ENCODE assay signal across 8 cellular contexts in the genomic region with DNA sequence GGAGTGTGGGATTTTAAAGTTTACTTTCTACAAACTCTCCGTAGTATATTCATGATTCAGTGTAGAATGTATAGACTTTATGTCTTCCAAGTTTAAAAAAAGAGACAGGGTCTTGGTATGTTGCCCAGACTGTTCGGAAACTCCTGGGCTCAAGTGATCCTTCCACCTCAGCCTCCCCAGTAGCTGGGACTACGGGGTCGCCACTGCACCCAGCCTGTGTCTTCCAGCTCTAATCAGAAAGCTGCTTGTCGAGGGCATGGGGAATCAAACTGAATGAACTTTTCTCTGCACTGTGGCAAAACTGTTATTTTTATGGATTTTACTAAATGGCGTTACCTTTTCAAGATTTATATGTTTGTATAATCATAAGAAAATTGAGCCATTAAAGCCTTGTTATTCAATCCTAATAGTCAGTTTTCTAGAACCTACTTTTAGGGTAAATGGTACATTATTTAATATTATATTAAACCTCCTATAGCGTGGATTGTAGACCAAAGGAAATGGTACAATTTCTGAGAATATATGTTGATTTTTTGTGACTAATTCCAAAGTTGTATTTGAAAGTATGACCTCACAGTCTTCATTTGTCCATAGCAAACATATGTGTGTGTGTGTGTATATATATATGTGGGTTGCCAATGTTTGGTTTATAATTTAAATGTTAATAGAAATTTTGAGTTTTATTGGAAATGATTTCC. TPM values are rescaled to one million over a fixed set of nuclear protein-coding genes. Genes with fewer than 3 reads are reported as not detected.
DNase-seq lines count a peak whose midpoint lies in the region; TF ChIP-seq lines count a peak whose summit lies in the region.

No MANE protein-coding gene starts in this region.

- H3K27me3 ChIP-seq in DOHH2 (ENCODE audit: control insufficient read depth, low read length) (no peaks in the 10 kb centered on the region), osteoblast (ENCODE audit: insufficient read depth, low read length) (no peaks in the 10 kb centered on the region)

- DNase-seq in OCI-LY7 (ENCODE audit: low spot score) = peak; percentile 24
- DNase-seq in endothelial cell (ENCODE audit: low spot score) = no peak
- peak; percentile 87 for DNase-seq in osteoblast (ENCODE audit: insufficient read length, low spot score, missing footprints)
- DNase-seq in CD1c-positive myeloid dendritic cell (ENCODE audit: extremely low spot score) = no peak
- DNase-seq in epidermal melanocyte (ENCODE audit: insufficient read length, low spot score) = no peak
- DNase-seq in SIG-M5 treated with dmso at 0.1 percent for 504 hours (lab: John Stamatoyannopoulos, UW; ENCODE audit: unreplicated experiment) = no peak
- DNase-seq in stimulated activated CD4-positive, alpha-beta T cell treated with anti-CD3 and anti-CD28 coated beads, Interleukin-12 subunit alpha, Interleukin-12 subunit beta, amount 100 ng/mL, for 4 hours = no peak

- H3K27ac ChIP-seq in DOHH2 (ENCODE audit: low read depth, low read length) (peak overlapping the region; percentile 56), OCI-LY7 (ENCODE audit: low read depth, low read length, poor library complexity, severe bottlenecking) (peak overlapping the region; percentile 38), osteoblast (ENCODE audit: low read depth, low read length) (peak overlapping the region; percentile 79)

- TF ChIP-seq CTCF in DOHH2 (IDR thresholded peaks at IDR 0.05; ENCODE audit: low read depth, low read length, poor library complexity, severe bottlenecking) = no peak
- TF ChIP-seq CTCF in OCI-LY7 (conservative IDR thresholded peaks at IDR 0.05; ENCODE audit: low read length) = no peak
- TF ChIP-seq CTCF in endothelial cell (IDR thresholded peaks at IDR 0.05; ENCODE audit: unreplicated experiment) = no peak
- no peak for TF ChIP-seq CTCF in osteoblast (IDR thresholded peaks at IDR 0.05; ENCODE audit: extremely low read depth, low read depth, low read length)

- H3K4me1 ChIP-seq in DOHH2 (ENCODE audit: control insufficient read depth, low read length) (peaks cover 27% of the 10 kb centered on the region), OCI-LY7 (ENCODE audit: insufficient read depth, low read length, poor library complexity, severe bottlenecking) (peaks cover 21% of the 10 kb centered on the region), osteoblast (ENCODE audit: insufficient read depth, low read length) (peaks cover 11% of the 10 kb centered on the region)

- H3F3A ChIP-seq in DOHH2 (ENCODE audit: control insufficient read depth, insufficient read depth) = peaks cover 3% of the 10 kb centered on the region; the same call in 1 of the 2 replicates

- peaks cover 17% of the 10 kb centered on the region for H3K36me3 ChIP-seq in DOHH2 (ENCODE audit: control insufficient read depth, low read length)
- no peaks in the 10 kb centered on the region for H3K36me3 ChIP-seq in OCI-LY7 (ENCODE audit: insufficient read depth, low read length)
- H3K36me3 ChIP-seq in osteoblast (ENCODE audit: insufficient read depth, low read length) = no peaks in the 10 kb centered on the region

- H3K27ac Mint-ChIP-seq in endothelial cell (ENCODE audit: unreplicated experiment) = peak overlapping the region; percentile 48

- POLR2A ChIA-PET in OCI-LY7 (lab: Charles Lee) = interaction anchor here (0.6 to 2.7 kb wide), 19 partner anchors 9 to 351 kb away, joined by 3 to 12 read pairs (median 3); a partner anchor contains a TSS

- intact Hi-C loops in OCI-LY7 (cut with micrococcal nuclease; ENCODE audit: unreplicated experiment) = loop anchor here (1.0 to 2.0 kb wide), 3 partner anchors 42 to 351 kb away; a partner anchor contains a TSS

- TSS peak; percentile 82 for BruUV-seq in OCI-LY7 (replicated peaks; lab: Mats Ljungman, UMichigan)

- H3K79me2 ChIP-seq in DOHH2 (ENCODE audit: control insufficient read depth, low read length) (peaks cover 31% of the 10 kb centered on the region), OCI-LY7 (ENCODE audit: insufficient read depth, low read depth, low read length) (peaks cover 25% of the 10 kb centered on the region), osteoblast (ENCODE audit: insufficient read depth, low read length) (peaks cover 22% of the 10 kb centered on the region)

- H3K27me3 Mint-ChIP-seq in endothelial cell (ENCODE audit: unreplicated experiment) = peaks cover 6% of the 10 kb centered on the region

- H4K20me1 ChIP-seq in DOHH2 (ENCODE audit: control insufficient read depth, insufficient read depth, low read depth, low read length) (peaks cover 8% of the 10 kb centered on the region; the same call in 1 of the 2 replicates), OCI-LY7 (ENCODE audit: insufficient read depth, low read length) (no peaks in the 10 kb centered on the region; the same call in 1 of the 2 replicates), osteoblast (ENCODE audit: insufficient read depth, low read length) (peaks cover 20% of the 10 kb centered on the region)

- H3K4me2 ChIP-seq in DOHH2 (ENCODE audit: low read length) (peak overlapping the region; percentile 78), OCI-LY7 (ENCODE audit: low read length) (peak overlapping the region; percentile 81), osteoblast (ENCODE audit: insufficient read depth, low read length) (peak overlapping the region; percentile 74)

- CTCF ChIA-PET in OCI-LY7 (lab: Charles Lee; ENCODE audit: unreplicated experiment) = interaction anchor here (0.6 to 1.0 kb wide), 3 partner anchors 43 to 354 kb away, joined by 3 to 4 read pairs (median 3); a partner anchor contains a TSS

- peak overlapping the region; percentile 86 for H3K4me3 ChIP-seq in DOHH2 (ENCODE audit: low read length)
- H3K4me3 ChIP-seq in OCI-LY7 (ENCODE audit: low read depth, low read length, poor library complexity, severe bottlenecking) = peak overlapping the region; percentile 77
- peak overlapping the region; percentile 93 for H3K4me3 ChIP-seq in osteoblast (ENCODE audit: insufficient read depth, low read length)

- H3K9me2 ChIP-seq in DOHH2 (replicated peaks; ENCODE audit: control insufficient read depth, low read length) (no peaks in the 10 kb centered on the region), OCI-LY7 (ENCODE audit: insufficient read depth, low read length) (no peaks in the 10 kb centered on the region)

- H3K9me3 ChIP-seq in DOHH2 (ENCODE audit: control insufficient read depth, insufficient read depth, low read length) (no peaks in the 10 kb centered on the region), OCI-LY7 (ENCODE audit: low read length) (no peaks in the 10 kb centered on the region), osteoblast (ENCODE audit: low read depth, low read length) (no peaks in the 10 kb centered on the region)

- peaks cover 7% of the 10 kb centered on the region for H3K36me3 Mint-ChIP-seq in endothelial cell (ENCODE audit: low read depth, unreplicated experiment)

- peaks cover 3% of the 10 kb centered on the region for H3K4me1 Mint-ChIP-seq in endothelial cell (ENCODE audit: unreplicated experiment)

- H3K4me3 Mint-ChIP-seq in endothelial cell (ENCODE audit: unreplicated experiment) = peak overlapping the region; percentile 92

- no peaks in the 10 kb centered on the region for H3K9me3 Mint-ChIP-seq in endothelial cell (ENCODE audit: unreplicated experiment)

- H2AFZ ChIP-seq in OCI-LY7 (ENCODE audit: low read length) = no peak overlapping the region
- H2AFZ ChIP-seq in osteoblast (ENCODE audit: low read length) = peak overlapping the region; percentile 74

RNA-seq across cellular contexts. Expression of a gene that starts 1.1 kb away (rescaled TPM):
- 26.5 and 36.1 TPM in 2 replicates for total RNA-seq in OCI-LY7 (2014; rRNA removed; shearing (Covaris generic))
- total RNA-seq in OCI-LY7 (2022) = 26.1 and 32.3 TPM in 2 replicates
- 20.9 TPM for total RNA-seq in endothelial cell (ENCODE audit: unreplicated experiment)
- total RNA-seq in osteoblast = 10.0 and 10.9 TPM in 2 replicates

RNA-seq across cellular contexts. Expression of a gene that starts 7.4 kb away (rescaled TPM):
- 50.5 and 79.2 TPM in 2 replicates for total RNA-seq in OCI-LY7 (2014; rRNA removed; shearing (Covaris generic))
- total RNA-seq in OCI-LY7 (2022) = 49.3 and 50.1 TPM in 2 replicates
- 43.0 TPM for total RNA-seq in endothelial cell (ENCODE audit: unreplicated experiment)
- 38.0 and 39.2 TPM in 2 replicates for total RNA-seq in osteoblast

RNA-seq across cellular contexts. Expression of a gene that starts 23.4 kb away (rescaled TPM):
- total RNA-seq in OCI-LY7 (2014; rRNA removed; shearing (Covaris generic)) = not detected in 2 replicates
- total RNA-seq in OCI-LY7 (2022) (not detected in 2 replicates), endothelial cell (ENCODE audit: unreplicated experiment) (not detected), osteoblast (0.29 and 0.36 TPM in 2 replicates)

Comparison
In these comparisons a context has a peak if more than half of its experiments do, and no peak if none do; other contexts are left out.
1. DNase-seq: peak in OCI-LY7 (single experiment) and osteoblast (single experiment); none in endothelial cell (single experiment), CD1c-positive myeloid dendritic cell (single experiment), epidermal melanocyte (single experiment), SIG-M5 treated with dmso at 0.1 percent for 504 hours (single experiment) and stimulated activated CD4-positive, alpha-beta T cell treated with anti-CD3 and anti-CD28 coated beads, Interleukin-12 subunit alpha, Interleukin-12 subunit beta, amount 100 ng/mL, for 4 hours (single experiment).
2. Peak in every context shown above with its lines, with median percentiles within 50 percentile points of each other: H3K27ac ChIP-seq, H3K4me2 ChIP-seq and H3K4me3 ChIP-seq.